ENCODE assay signal across 31 cellular contexts in the genomic region with DNA sequence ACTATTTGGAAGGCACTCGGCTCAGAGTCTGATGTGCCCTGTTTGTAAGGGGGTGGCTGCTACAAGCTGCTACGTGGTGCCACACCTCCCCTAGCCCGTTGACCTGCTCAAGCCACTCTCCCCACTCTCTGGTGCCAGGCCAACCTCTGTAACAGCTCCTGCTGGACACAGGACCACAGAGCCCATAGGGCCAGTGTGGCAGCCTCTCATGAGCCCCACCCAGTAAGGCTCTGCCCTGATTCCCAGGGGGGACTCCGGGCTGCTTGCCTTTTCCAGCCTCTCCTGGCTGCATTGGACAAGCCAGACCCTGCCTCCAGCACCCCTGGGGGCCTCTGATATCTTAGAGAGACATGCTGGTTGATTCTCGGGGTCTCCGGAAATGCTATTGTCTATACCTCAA. TPM values are rescaled to one million over a fixed set of nuclear protein-coding genes. Genes with fewer than 3 reads are reported as not detected.
DNase-seq lines count a peak whose midpoint lies in the region; ATAC-seq and TF ChIP-seq lines count a peak whose summit lies in the region.
"Had no signal": no experiment of that assay in that cellular context is flagged by ENCODE, and none has a peak within 500 bp of the region (broad histone marks: within the 10 kb centered on the region; RNA-seq: fewer than 3 reads in every experiment).

No MANE protein-coding gene starts in this region.

- H2BK12ac ChIP-seq in H9 (ENCODE audit: insufficient read length, low read depth, low read length) = no peak overlapping the region

- no peak overlapping the region for H2BK20ac ChIP-seq in H9 (ENCODE audit: low read depth, low read length, poor library complexity, severe bottlenecking)

- no peaks in the 10 kb centered on the region for H3K36me3 ChIP-seq in right atrium auricular region
- H3K36me3 ChIP-seq: BE2C, SJSA1, thoracic aorta had no signal

- H3K9ac ChIP-seq in H9 (ENCODE audit: extremely low read depth, insufficient read length, low read length) = no peak overlapping the region
- H3K9ac ChIP-seq: parathyroid adenoma had no signal

- no peak overlapping the region for H3K4me2 ChIP-seq in H9 (ENCODE audit: insufficient read depth, insufficient read length, low read length)

- H2BK120ac ChIP-seq in H9 (ENCODE audit: low read depth, low read length, poor library complexity, severe bottlenecking) = no peak overlapping the region

- H3K14ac ChIP-seq in H9 (ENCODE audit: insufficient read depth, low read length) = no peak overlapping the region

- ATAC-seq in Right ventricle myocardium inferior (no peak), esophagus mucosa (peak; percentile 14), sciatic nerve (peak; percentile 31), T-cell (replicated peaks in 1 of 4) (no peak), HG02571 (IDR thresholded peaks at IDR 0.05; ENCODE audit: unreplicated experiment) (no peak)
- ATAC-seq: activated CD8-positive, alpha-beta T cell treated with anti-CD3 and anti-CD28 coated beads for 36 hours; body of pancreas; stimulated activated naive B cell treated with anti-CD40 and anti-IgM and Interleukin-4, amounts not matched to agents 10 μg/mL and 1 μg/mL and 100 μg/mL, for 72 hours had no signal

- H3K36me3 Mint-ChIP-seq in T-cell (peaks cover 31% of the 10 kb centered on the region), H9 (ENCODE audit: insufficient read depth in 1 of 3, low read depth in 3 of 3) (peaks cover 0 to 2% (median 0%) of the 10 kb centered on the region in 3 experiments; a peak in 2 of 7 replicates)

- H3K27ac ChIP-seq in right atrium auricular region (no peak overlapping the region), H9 (ENCODE audit: insufficient read length, low read depth, low read length) (no peak overlapping the region)
- H3K27ac ChIP-seq: body of pancreas, epithelial cell of prostate, parathyroid adenoma, Peyer's patch, SJSA1, thoracic aorta had no signal

- H3K4me1 Mint-ChIP-seq in T-cell (no peaks in the 10 kb centered on the region), H9 (peaks cover 0 to 6% of the 10 kb centered on the region in 2 experiments; a peak in 1 of 4 replicates)
- H3K4me1 Mint-ChIP-seq: IgD-negative memory B cell; stimulated activated naive B cell treated with anti-CD40 and anti-IgM and Interleukin-4, amounts not matched to agents 10 μg/mL and 1 μg/mL and 100 μg/mL, for 72 hours had no signal

- no peak overlapping the region for H2AK5ac ChIP-seq in H9 (ENCODE audit: insufficient read length, low read length)

- no peaks in the 10 kb centered on the region for H3K79me2 ChIP-seq in H9 (ENCODE audit: insufficient read depth, low read length)
- H3K79me2 ChIP-seq: parathyroid adenoma had no signal

- H4K20me1 ChIP-seq in H9 (ENCODE audit: control insufficient read depth, insufficient read depth, insufficient read length) = no peaks in the 10 kb centered on the region

- H3K79me1 ChIP-seq in H9 (ENCODE audit: insufficient read depth, low read depth, low read length, poor library complexity, severe bottlenecking) = no peaks in the 10 kb centered on the region

- H2BK5ac ChIP-seq in H9 (ENCODE audit: insufficient read length, low read length) = no peak overlapping the region

- no peak overlapping the region for H3K56ac ChIP-seq in H9 (ENCODE audit: insufficient read length, low read depth, low read length)

- H3K9me3 Mint-ChIP-seq in T-cell = no peaks in the 10 kb centered on the region
- no peaks in the 10 kb centered on the region for H3K9me3 Mint-ChIP-seq in H9
- H3K9me3 Mint-ChIP-seq: activated CD8-positive, alpha-beta T cell treated with anti-CD3 and anti-CD28 coated beads for 36 hours; IgD-negative memory B cell; nephron progenitor cell; stimulated activated naive B cell treated with anti-CD40 and anti-IgM and Interleukin-4, amounts not matched to agents 10 μg/mL and 1 μg/mL and 100 μg/mL, for 72 hours had no signal

- peak; percentile 58 for DNase-seq in right atrium auricular region (ENCODE audit: low spot score)
- DNase-seq in Right ventricle myocardium inferior (ENCODE audit: missing footprints) = no peak
- DNase-seq in sciatic nerve (ENCODE audit: low spot score) = peak; percentile 55
- no peak for DNase-seq in T-cell
- no peak for DNase-seq in activated CD4-positive, alpha-beta T cell treated with anti-CD3 and anti-CD28 coated beads for 48 hours
- DNase-seq in H9 = no peak
- DNase-seq: ACHN; activated CD8-positive, alpha-beta T cell treated with anti-CD3 and anti-CD28 coated beads for 36 hours; activated gamma-delta T cell treated with Interleukin-2 at 50 U/mL for 16 hours; activated T-cell treated with anti-CD3 and anti-CD28 coated beads, Interleukin-2, amount 50 U/mL, for 1 hour; BE2C; DMS53; effector CD4-positive, alpha-beta T cell; GDM1; kidney glomerular epithelial cell; mammary epithelial cell; NCI-H1092 treated with DMSO at 0.1 percent for 48 hours; NCI-H1930; NCI-H526; nephron progenitor cell; stimulated activated naive B cell treated with anti-CD40 and anti-IgM and Interleukin-4, amounts not matched to agents 10 μg/mL and 1 μg/mL and 100 μg/mL, for 72 hours had no signal

- H3K4ac ChIP-seq in H9 (ENCODE audit: low read depth, low read length) = no peak overlapping the region

- H3K27me3 ChIP-seq in right atrium auricular region (no peaks in the 10 kb centered on the region), H9 (ENCODE audit: insufficient read depth, low read length) (no peaks in the 10 kb centered on the region)
- H3K27me3 ChIP-seq: BE2C, body of pancreas, Peyer's patch, SJSA1 had no signal

- no peak overlapping the region for H2BK15ac ChIP-seq in H9 (ENCODE audit: low read depth, low read length)

- H3K4me3 Mint-ChIP-seq in T-cell (no peak overlapping the region), H9 (no peak overlapping the region)
- H3K4me3 Mint-ChIP-seq: activated CD8-positive, alpha-beta T cell treated with anti-CD3 and anti-CD28 coated beads for 36 hours; IgD-negative memory B cell; nephron progenitor cell; stimulated activated naive B cell treated with anti-CD40 and anti-IgM and Interleukin-4, amounts not matched to agents 10 μg/mL and 1 μg/mL and 100 μg/mL, for 72 hours had no signal

- no peak overlapping the region for H4K8ac ChIP-seq in H9 (replicated peaks; ENCODE audit: insufficient read length, low read depth, low read length)

- H3K27ac Mint-ChIP-seq in T-cell = no peak overlapping the region
- H3K27ac Mint-ChIP-seq in H9 = peak overlapping the region in 1 of 3 experiments; percentile 53; a peak in 1 of 7 replicates
- H3K27ac Mint-ChIP-seq: activated CD8-positive, alpha-beta T cell treated with anti-CD3 and anti-CD28 coated beads for 36 hours; nephron progenitor cell; stimulated activated naive B cell treated with anti-CD40 and anti-IgM and Interleukin-4, amounts not matched to agents 10 μg/mL and 1 μg/mL and 100 μg/mL, for 72 hours had no signal

- no peak overlapping the region for H4K5ac ChIP-seq in H9 (ENCODE audit: insufficient read length, low read depth, low read length)

- CTCF ChIA-PET in T-cell (lab: Charles Lee) = interaction anchor here in 1 of 2 donors (0.5 kb wide), 1 partner anchor 361 kb away, joined by 5 read pairs; no protein-coding TSS in a partner anchor

- intact Hi-C loops in Right ventricle myocardium inferior (cut with DNase I) = no loop called here
- intact Hi-C loops in sciatic nerve (cut with DNase I) = no loop called here

- no peak overlapping the region for H3T11ph ChIP-seq in H9 (ENCODE audit: low read length)

- H3K27me3 Mint-ChIP-seq in T-cell = no peaks in the 10 kb centered on the region
- peaks cover 2% of the 10 kb centered on the region; the same call in 1 of the 2 replicates for H3K27me3 Mint-ChIP-seq in H9 (ENCODE audit: low read depth)
- H3K27me3 Mint-ChIP-seq: activated CD8-positive, alpha-beta T cell treated with anti-CD3 and anti-CD28 coated beads for 36 hours; IgD-negative memory B cell; stimulated activated naive B cell treated with anti-CD40 and anti-IgM and Interleukin-4, amounts not matched to agents 10 μg/mL and 1 μg/mL and 100 μg/mL, for 72 hours had no signal

- H3K9me3 ChIP-seq in right atrium auricular region (no peaks in the 10 kb centered on the region), H9 (ENCODE audit: control insufficient read depth, low read depth, low read length) (no peaks in the 10 kb centered on the region)
- H3K9me3 ChIP-seq: BE2C, body of pancreas, Peyer's patch, SJSA1, thoracic aorta had no signal

- H3K4me3 ChIP-seq in right atrium auricular region = no peak overlapping the region
- H3K4me3 ChIP-seq: body of pancreas, Peyer's patch, SJSA1, thoracic aorta had no signal

- H3K23ac ChIP-seq in H9 (ENCODE audit: insufficient read length, low read depth, low read length) = no peak overlapping the region

- POLR2A ChIA-PET in T-cell (lab: Charles Lee) = no interaction called here

- no peaks in the 10 kb centered on the region for H3K23me2 ChIP-seq in H9 (ENCODE audit: insufficient read length, low read depth, low read length, poor library complexity, severe bottlenecking)

- H2AFZ ChIP-seq in H9 (ENCODE audit: low read length) = no peak overlapping the region
- H2AFZ ChIP-seq: parathyroid adenoma had no signal

- no peak overlapping the region for H4K91ac ChIP-seq in H9 (ENCODE audit: insufficient read length, low read depth, low read length)

- no peak overlapping the region for H3K18ac ChIP-seq in H9 (ENCODE audit: insufficient read length, low read depth, low read length)

- TF ChIP-seq CTCF in right atrium auricular region (IDR thresholded peaks at IDR 0.05) = no peak
- no peak for TF ChIP-seq CTCF in H9 (conservative IDR thresholded peaks at IDR 0.05)

- H3K4me1 ChIP-seq in right atrium auricular region (peaks cover 0 to 13% of the 10 kb centered on the region in 2 donors), H9 (ENCODE audit: insufficient read depth, low read length) (no peaks in the 10 kb centered on the region)
- H3K4me1 ChIP-seq: BE2C, Peyer's patch had no signal

- WGBS in H9 (ENCODE audit: extremely low coverage, insufficient read length, low lambda C conversion rate) = no CpG with 5 or more reads among the region's 6 CpGs

RNA-seq across cellular contexts. Expression of a gene that starts 53.3 kb away (rescaled TPM):
- total RNA-seq in right atrium auricular region (10 to 100 TPM; 42.8 to 55.8 TPM), Right ventricle myocardium inferior (37.1 TPM), esophagus mucosa (2.1 TPM), sciatic nerve (46.4 TPM), T-cell (under 1 TPM in 3 of 5 donors, not detected in 2; 0.10 to 0.82 (median 0.13) TPM), H9 (2021) (4.8 and 5.1 TPM in 2 replicates)
- total RNA-seq: activated CD8-positive, alpha-beta T cell treated with anti-CD3 and anti-CD28 coated beads for 36 hours; T-helper 1 cell treated with Interleukin-12 subunit alpha and Interleukin-12 subunit beta and Interleukin-4 antibody, amounts not matched to agents 30 ng/mL and 1 ng/mL, for 36 hours had no signal

Comparison
In these comparisons a context has a peak if more than half of its experiments do, and no peak if none do; other contexts are left out.
1. DNase-seq: peak in right atrium auricular region (single experiment) and sciatic nerve (single experiment); none in Right ventricle myocardium inferior (single experiment), T-cell (0 of 34), activated CD4-positive, alpha-beta T cell treated with anti-CD3 and anti-CD28 coated beads for 48 hours (single experiment) and H9 (single experiment).
2. ATAC-seq: peak in esophagus mucosa (single experiment) and sciatic nerve (single experiment); none in Right ventricle myocardium inferior (single experiment), T-cell (0 of 4) and HG02571 (single experiment).